9 cellular contexts compared by ENCODE assay signal in genomic region chr5:166948679-166949078, GRCh38. TPM values are rescaled to one million over a fixed set of nuclear protein-coding genes. Genes with fewer than 3 reads are reported as not detected.
"Had no signal": no experiment of that assay in that cellular context is flagged by ENCODE, and none has a peak within 500 bp of the region (broad histone marks: within the 10 kb centered on the region; RNA-seq: fewer than 3 reads in every experiment).

No MANE protein-coding gene starts in this region.

- H2AFZ ChIP-seq: GM23338 had no signal

- ATAC-seq: GM23338 had no signal

- H3K4me3 ChIP-seq: GM23338 had no signal

- DNase-seq: H9, HCEC 1CT, KBM-7 had no signal

- H3K4me3 Mint-ChIP-seq: GM23338, H9 had no signal

- H3K4me2 ChIP-seq: GM23338, KMS-11 had no signal

- FAIRE-seq: H1, H54, HTR-8/SVneo had no signal

- H3K27ac Mint-ChIP-seq: GM23338, H9 had no signal

- H3K9ac ChIP-seq: KMS-11 had no signal

- H3K27ac ChIP-seq: KMS-11 had no signal

RNA-seq across cellular contexts. Expression of gene TENM2, which starts 30.1 kb away (rescaled TPM):
- total RNA-seq: HT-29 had no signal
